In the genomic region with DNA sequence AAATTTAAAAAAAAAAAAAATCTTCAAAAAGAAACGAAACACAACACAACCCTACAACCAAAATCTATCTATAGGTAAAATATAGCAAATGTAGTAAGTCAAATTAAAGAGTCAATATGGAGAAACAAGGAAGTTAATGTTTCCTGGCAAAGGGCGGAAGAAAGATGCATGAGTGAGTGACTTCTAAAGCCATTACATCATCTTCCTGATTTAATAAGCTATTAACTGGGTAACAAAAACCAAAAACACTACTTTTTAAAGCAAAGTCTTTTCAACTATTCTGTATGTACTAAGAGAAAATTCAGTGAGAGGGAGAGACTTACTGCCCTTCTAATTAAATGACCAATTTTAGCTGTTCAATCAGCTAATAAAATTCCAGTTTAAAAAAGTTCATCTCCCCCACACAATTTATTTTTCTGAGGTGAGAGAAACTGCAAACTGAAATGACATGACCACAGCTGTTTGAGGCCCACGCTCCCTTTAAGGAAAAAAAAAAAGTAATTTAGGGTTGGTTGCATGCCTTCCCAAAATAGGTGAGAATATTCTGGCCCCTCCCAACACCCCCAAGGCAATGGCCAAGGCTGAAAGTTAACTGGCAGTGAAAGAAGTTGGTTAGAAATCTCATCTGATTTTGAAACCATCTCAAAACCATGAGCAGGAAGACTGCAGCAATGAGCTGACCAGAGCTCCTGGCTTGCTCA, we compare ENCODE assay signal across 12 cellular contexts. TPM values are rescaled to one million over a fixed set of nuclear protein-coding genes. Genes with fewer than 3 reads are reported as not detected.
DNase-seq lines count a peak whose midpoint lies in the region; ATAC-seq and TF ChIP-seq lines count a peak whose summit lies in the region.
"Had no signal": no experiment of that assay in that cellular context is flagged by ENCODE, and none has a peak within 500 bp of the region (broad histone marks: within the 10 kb centered on the region; RNA-seq: fewer than 3 reads in every experiment).

No MANE protein-coding gene starts in this region.

- WGBS in psoas muscle, 3 donors: 34 to 55% (median 50%) methylated on average over 3 of the region's 3 CpGs

- ATAC-seq in psoas muscle (no peak), GM19452 (IDR thresholded peaks at IDR 0.05; ENCODE audit: unreplicated experiment) (no peak), GM21619 (IDR thresholded peaks at IDR 0.05; ENCODE audit: unreplicated experiment) (no peak)
- ATAC-seq: foreskin keratinocyte had no signal

- TF ChIP-seq CTCF in Loucy (conservative IDR thresholded peaks at IDR 0.05; ENCODE audit: low read length): no peak
- TF ChIP-seq CTCF in ascending aorta (IDR thresholded peaks at IDR 0.05): no peak
- TF ChIP-seq CTCF in psoas muscle (IDR thresholded peaks at IDR 0.05): no peak

- no peak overlapping the region for H2AFZ ChIP-seq in Loucy (ENCODE audit: low read length)

- peaks cover 99% of the 10 kb centered on the region for H4K20me1 ChIP-seq in Loucy (ENCODE audit: insufficient read depth, low read length, poor library complexity, severe bottlenecking)

- no peaks in the 10 kb centered on the region for H3K9me2 ChIP-seq in Loucy (replicated peaks; ENCODE audit: low read depth, low read length)

- no peaks in the 10 kb centered on the region for H3K27me3 ChIP-seq in Loucy (ENCODE audit: insufficient read depth, low read length, poor library complexity, severe bottlenecking)
- H3K27me3 ChIP-seq in ascending aorta: no peaks in the 10 kb centered on the region
- no peaks in the 10 kb centered on the region for H3K27me3 ChIP-seq in psoas muscle (ENCODE audit: insufficient read depth in 3 of 3, low read length in 2 of 3)
- H3K27me3 ChIP-seq: cardiac muscle cell, foreskin keratinocyte, Peyer's patch had no signal

- H3K36me3 ChIP-seq in Loucy (ENCODE audit: insufficient read depth, low read length) (peaks cover 98% of the 10 kb centered on the region), ascending aorta (peaks cover 91 to 97% of the 10 kb centered on the region in 2 donors), psoas muscle (ENCODE audit: insufficient read depth in 1 of 2, low read depth in 1 of 2) (peaks cover 42 to 100% of the 10 kb centered on the region in 2 donors)

- peaks cover 68% of the 10 kb centered on the region for H3K4me1 ChIP-seq in Loucy (ENCODE audit: insufficient read depth, low read length, poor library complexity, severe bottlenecking)
- H3K4me1 ChIP-seq in ascending aorta: peaks cover 16 to 55% of the 10 kb centered on the region in 2 donors
- H3K4me1 ChIP-seq in psoas muscle: peaks cover 71% of the 10 kb centered on the region

- peak overlapping the region; percentile 8 for H3K9ac ChIP-seq in Loucy (ENCODE audit: low read depth, low read length, poor library complexity, severe bottlenecking)

- peaks cover 99% of the 10 kb centered on the region for H3K79me2 ChIP-seq in Loucy (ENCODE audit: insufficient read depth, low read length)

- peaks cover 34% of the 10 kb centered on the region for H3F3A ChIP-seq in Loucy (ENCODE audit: low read depth)

- intact Hi-C loops in ascending aorta (cut with DNase I): no loop called here
- intact Hi-C loops in psoas muscle (cut with DNase I): no loop called here

- H3K9me3 ChIP-seq in Loucy (ENCODE audit: insufficient read depth, low read depth, low read length): no peaks in the 10 kb centered on the region
- no peaks in the 10 kb centered on the region for H3K9me3 ChIP-seq in ascending aorta
- no peaks in the 10 kb centered on the region for H3K9me3 ChIP-seq in psoas muscle
- H3K9me3 ChIP-seq: Peyer's patch had no signal

- H3K4me3 ChIP-seq in Loucy (ENCODE audit: low read length, poor library complexity, severe bottlenecking): peak overlapping the region; percentile 35
- H3K4me3 ChIP-seq in ascending aorta: no peak overlapping the region
- no peak overlapping the region for H3K4me3 ChIP-seq in psoas muscle
- H3K4me3 ChIP-seq: cardiac muscle cell, Peyer's patch had no signal

- DNase-seq in NOMO-1 (lab: John Stamatoyannopoulos, UW; ENCODE audit: unreplicated experiment in 2 of 2): peak; percentile 20 to 65
- DNase-seq in NOMO-1 treated with dmso at 0.1 percent for 144 hours (lab: John Stamatoyannopoulos, UW; ENCODE audit: unreplicated experiment): no peak
- peak in 1 of 2 donors; percentile 47 for DNase-seq in ascending aorta (ENCODE audit: low spot score in 2 of 2)
- no peak for DNase-seq in psoas muscle
- no peak for DNase-seq in stimulated activated CD4-positive, alpha-beta T cell treated with anti-CD3 and anti-CD28 coated beads, Interleukin-2, amount 100 ng/mL, for 24 hours
- DNase-seq: 8988T, foreskin keratinocyte, Peyer's patch had no signal

- H3K4me2 ChIP-seq in Loucy (ENCODE audit: low read depth, low read length, poor library complexity, severe bottlenecking): peak overlapping the region; percentile 92

- H3K27ac ChIP-seq in ascending aorta (peak overlapping the region; percentile 24 to 29), psoas muscle (peak overlapping the region; percentile 44)
- H3K27ac ChIP-seq: cardiac muscle cell, foreskin keratinocyte had no signal

RNA-seq across cellular contexts. Expression of gene SF1, which starts 5.9 kb away (rescaled TPM):
- total RNA-seq in ascending aorta (332 TPM), psoas muscle (100 to 1,000 TPM; 150 to 210 (median 184) TPM)
- 10 to 100 TPM; 56.2 to 89.6 (median 65.4) TPM for polyA plus RNA-seq in psoas muscle

RNA-seq across cellular contexts. Expression of gene PYGM, which starts 12.7 kb away (rescaled TPM):
- total RNA-seq in ascending aorta (13.9 TPM), psoas muscle (1,000 to 10,000 TPM; 1,536 to 2,203 (median 1,794) TPM)
- polyA plus RNA-seq in psoas muscle: 1,000 to 10,000 TPM in 2 of 3 donors, 100 to 1,000 TPM in 1; 511 to 1,840 (median 1,729) TPM

RNA-seq across cellular contexts. Expression of gene RASGRP2, which starts 28.5 kb away (rescaled TPM):
- total RNA-seq in ascending aorta (44.2 TPM), psoas muscle (1 to 10 TPM; 2.6 to 8.6 (median 6.0) TPM)
- polyA plus RNA-seq in psoas muscle: 10 to 100 TPM in 1 of 3 donors, 1 to 10 TPM in 2; 6.5 to 14.7 (median 9.1) TPM

RNA-seq across cellular contexts. Expression of gene MAP4K2, which starts 30.5 kb away (rescaled TPM):
- total RNA-seq in ascending aorta (34.0 TPM), psoas muscle (1 to 10 TPM; 3.0 to 6.7 (median 4.0) TPM)
- polyA plus RNA-seq in psoas muscle: 1 to 10 TPM; 4.5 to 6.1 (median 5.6) TPM

RNA-seq across cellular contexts. Expression of gene MEN1, which starts 37.9 kb away (rescaled TPM):
- total RNA-seq in ascending aorta (36.6 TPM), psoas muscle (10 to 100 TPM in 2 of 4 donors, 1 to 10 TPM in 2; 7.2 to 13.5 (median 10.3) TPM)
- 10 to 100 TPM in 2 of 3 donors, 1 to 10 TPM in 1; 8.7 to 21.2 (median 12.9) TPM for polyA plus RNA-seq in psoas muscle

Comparison
In these comparisons a context has a peak if more than half of its experiments do, and no peak if none do; other contexts are left out.
1. DNase-seq: peak in NOMO-1 (2 of 2); none in NOMO-1 treated with dmso at 0.1 percent for 144 hours (single experiment), psoas muscle (0 of 2) and stimulated activated CD4-positive, alpha-beta T cell treated with anti-CD3 and anti-CD28 coated beads, Interleukin-2, amount 100 ng/mL, for 24 hours (0 of 2).
2. RNA of gene PYGM, which starts 12.7 kb away (total RNA-seq): 1,536 to 2,203 TPM in psoas muscle; 13.9 TPM in ascending aorta (single experiment); every median in the first group is over 100 times any median in the second.